ENCODE assay signal across 15 cellular contexts in the genomic region with DNA sequence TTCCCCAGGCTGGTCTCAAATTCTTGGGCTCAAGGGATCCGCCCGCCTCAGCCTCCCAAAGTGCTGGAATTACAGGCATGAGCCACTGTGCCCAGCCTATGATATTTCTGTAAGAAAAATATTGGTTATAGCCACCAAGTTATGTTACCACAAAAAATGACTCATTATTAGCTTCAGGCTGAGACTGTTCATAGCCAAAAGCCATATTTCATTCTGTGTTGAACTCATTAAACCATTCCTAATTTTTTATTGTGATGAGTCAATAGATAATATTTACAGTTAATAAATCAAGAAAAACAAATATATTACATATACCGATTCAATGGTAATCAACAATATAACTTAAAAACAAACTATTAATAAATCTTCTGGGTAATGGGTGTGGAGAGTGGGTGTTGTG. TPM values are rescaled to one million over a fixed set of nuclear protein-coding genes. Genes with fewer than 3 reads are reported as not detected.
A peak's percentile ranks its signal among the peaks of the same experiment; 100 is the strongest.
DNase-seq lines count a peak whose midpoint lies in the region; ATAC-seq and TF ChIP-seq lines count a peak whose summit lies in the region.
"Had no signal": no experiment of that assay in that cellular context is flagged by ENCODE, and none has a peak within 500 bp of the region (broad histone marks: within the 10 kb centered on the region; RNA-seq: fewer than 3 reads in every experiment).

No MANE protein-coding gene starts in this region.

- in situ Hi-C loops in astrocyte of the spinal cord (cut with HindIII; ENCODE audit: low sequenced_read_pairs), result no loop called here

- H3K9me3 ChIP-seq in ascending aorta, result no peaks in the 10 kb centered on the region
- H3K9me3 ChIP-seq: upper lobe of right lung had no signal

- intact Hi-C loops in ascending aorta (cut with DNase I), result no loop called here

- peak; percentile 40 for DNase-seq in A172 (ENCODE audit: low spot score)
- DNase-seq in HS-27A (ENCODE audit: low read depth), result peak; percentile 62
- DNase-seq in astrocyte of the spinal cord (ENCODE audit: low read depth, low spot score), result peak; percentile 22
- peak; percentile 35 to 58 for DNase-seq in foreskin keratinocyte
- DNase-seq in ascending aorta (ENCODE audit: low spot score in 2 of 2), result no peak
- DNase-seq in NCI-H1105 (lab: John Stamatoyannopoulos, UW), result no peak
- DNase-seq: activated CD4-positive, alpha-beta T cell treated with anti-CD3 and anti-CD28 coated beads for 4 hours; activated naive CD4-positive, alpha-beta T cell treated with anti-CD3 and anti-CD28 coated beads, Interleukin-2, amount 10 ng/mL, durations not matched to agents 7 days and 5 days; NCI-H2081 treated with DMSO at 0.1 percent for 48 hours; NCI-H526 treated with DMSO at 0.1 percent for 48 hours; stimulated activated CD4-positive, alpha-beta T cell treated with anti-CD3 and anti-CD28 coated beads, Interleukin-15, amount 100 ng/mL, for 24 hours; upper lobe of right lung had no signal

- ATAC-seq in foreskin keratinocyte, result peak; percentile 85
- no peak for ATAC-seq in GM21381 (IDR thresholded peaks at IDR 0.05; ENCODE audit: unreplicated experiment)
- no peak for ATAC-seq in GM18498 (IDR thresholded peaks at IDR 0.05; ENCODE audit: unreplicated experiment)
- ATAC-seq: GM23338, upper lobe of right lung had no signal

- H3K36me3 ChIP-seq in ascending aorta, result no peaks in the 10 kb centered on the region
- H3K36me3 ChIP-seq: upper lobe of right lung had no signal

- peaks cover 12% of the 10 kb centered on the region for H3K4me1 ChIP-seq in foreskin keratinocyte
- no peaks in the 10 kb centered on the region for H3K4me1 ChIP-seq in ascending aorta
- H3K4me1 ChIP-seq: upper lobe of right lung had no signal

- TF ChIP-seq CTCF in astrocyte of the spinal cord (IDR thresholded peaks at IDR 0.05; ENCODE audit: low read depth, low read length), result no peak
- no peak for TF ChIP-seq CTCF in foreskin keratinocyte (conservative IDR thresholded peaks at IDR 0.05)
- no peak for TF ChIP-seq CTCF in ascending aorta (IDR thresholded peaks at IDR 0.05)

- H3K4me3 ChIP-seq in astrocyte of the spinal cord (ENCODE audit: low read depth, low read length) (no peak overlapping the region), ascending aorta (no peak overlapping the region)
- H3K4me3 ChIP-seq: GM23338, upper lobe of right lung had no signal

- no peak overlapping the region for H3K27ac ChIP-seq in foreskin keratinocyte
- no peak overlapping the region for H3K27ac ChIP-seq in ascending aorta
- H3K27ac ChIP-seq: upper lobe of right lung had no signal

- H3K27me3 ChIP-seq in foreskin keratinocyte (no peaks in the 10 kb centered on the region), ascending aorta (no peaks in the 10 kb centered on the region)
- H3K27me3 ChIP-seq: upper lobe of right lung had no signal

RNA-seq across cellular contexts. Expression of a gene that starts 27.3 kb away (rescaled TPM):
- 4.7 and 5.5 TPM in 2 replicates for total RNA-seq in A172 (2014; rRNA removed; shearing (Covaris generic))
- total RNA-seq in foreskin keratinocyte (4.4 and 5.7 TPM in 2 replicates), ascending aorta (3.4 TPM)
- polyA plus RNA-seq in foreskin keratinocyte, result 1.5 and 1.8 TPM in 2 replicates
- total RNA-seq: GM23338 had no signal
- polyA plus RNA-seq: GM23338 had no signal

RNA-seq across cellular contexts. Expression of a gene that starts 37.3 kb away (rescaled TPM):
- 105 and 121 TPM in 2 replicates for total RNA-seq in A172 (2014; rRNA removed; shearing (Covaris generic))
- total RNA-seq in foreskin keratinocyte (32.3 and 32.5 TPM in 2 replicates), ascending aorta (15.4 TPM)
- polyA plus RNA-seq in foreskin keratinocyte, result 9.5 and 10.9 TPM in 2 replicates

Comparison
In these comparisons a context has a peak if more than half of its experiments do, and no peak if none do; other contexts are left out.
1. DNase-seq: peak in A172 (single experiment), HS-27A (single experiment), astrocyte of the spinal cord (single experiment) and foreskin keratinocyte (2 of 2); none in ascending aorta (0 of 2) and NCI-H1105 (single experiment).